Comparison of ENCODE assay signal across 1 cellular context in genomic region chr13:48096670-48097069, GRCh38.
TF ChIP-seq lines count a peak whose summit lies in the region.

No MANE protein-coding gene starts in this region.

TF ChIP-seq in HepG2, 621 proteins besides CTCF, POLR2A, EP300 and RAD21 (continued from another document and continues in another):
- no peak for TF ChIP-seq ZNF503 (CRISPR knock-in tag; IDR thresholded peaks at IDR 0.05)
- TF ChIP-seq PRDM15 (CRISPR knock-in tag; IDR thresholded peaks at IDR 0.05), result no peak
- TF ChIP-seq SNAPC5 (CRISPR knock-in tag; IDR thresholded peaks at IDR 0.05; ENCODE audit: borderline replicate concordance), result no peak
- no peak for TF ChIP-seq HDAC6 (IDR thresholded peaks at IDR 0.05; ENCODE audit: low read depth, low read length)
- no peak for TF ChIP-seq AKAP8 (CRISPR knock-in tag; IDR thresholded peaks at IDR 0.05)
- no peak for TF ChIP-seq KLF6 (CRISPR knock-in tag; IDR thresholded peaks at IDR 0.05)
- TF ChIP-seq ZNF430 (CRISPR knock-in tag; IDR thresholded peaks at IDR 0.05), result no peak
- no peak for TF ChIP-seq ZFP36L1 (CRISPR knock-in tag; IDR thresholded peaks at IDR 0.05)
- no peak for TF ChIP-seq ZNF234 (CRISPR knock-in tag; conservative IDR thresholded peaks at IDR 0.05)
- no peak for TF ChIP-seq NCOR1 (IDR thresholded peaks at IDR 0.05; ENCODE audit: borderline replicate concordance, low read length)
- peak; percentile 36; the same call in 1 of the 2 replicates for TF ChIP-seq TBX3 (IDR thresholded peaks at IDR 0.05; ENCODE audit: borderline replicate concordance)
- no peak for TF ChIP-seq RELA (CRISPR knock-in tag; IDR thresholded peaks at IDR 0.05)
- no peak for TF ChIP-seq CBX1 (IDR thresholded peaks at IDR 0.05; ENCODE audit: low read depth)
- 0 out of 2 replicates have a peak, but pooled peaks have one; percentile 38 for TF ChIP-seq ZBTB7B (CRISPR knock-in tag; IDR thresholded peaks at IDR 0.05)
- no peak for TF ChIP-seq ZNF850 (CRISPR knock-in tag; conservative IDR thresholded peaks at IDR 0.05)
- TF ChIP-seq ZNF567 (CRISPR knock-in tag; IDR thresholded peaks at IDR 0.05; ENCODE audit: borderline replicate concordance), result no peak
- TF ChIP-seq FOXK2 (IDR thresholded peaks at IDR 0.05), result no peak
- no peak for TF ChIP-seq PCBP1 (IDR thresholded peaks at IDR 0.05; ENCODE audit: borderline replicate concordance, low read depth, low read length)
- TF ChIP-seq ADNP (CRISPR knock-in tag; IDR thresholded peaks at IDR 0.05), result no peak
- no peak for TF ChIP-seq ZNF124 (CRISPR knock-in tag; IDR thresholded peaks at IDR 0.05)
- TF ChIP-seq ZBTB40 (IDR thresholded peaks at IDR 0.05), result no peak
- no peak for TF ChIP-seq ZBTB40 (CRISPR knock-in tag; IDR thresholded peaks at IDR 0.05)
- peak; percentile 48; the same call in 1 of the 2 replicates for TF ChIP-seq NR2F6 (IDR thresholded peaks at IDR 0.05)
- peak; percentile 38; the same call in 1 of the 2 replicates for TF ChIP-seq NR2F6 (CRISPR knock-in tag; IDR thresholded peaks at IDR 0.05)
- no peak for TF ChIP-seq ZSCAN29 (CRISPR knock-in tag; conservative IDR thresholded peaks at IDR 0.05)
- TF ChIP-seq ZNF253 (CRISPR knock-in tag; IDR thresholded peaks at IDR 0.05; ENCODE audit: borderline replicate concordance), result no peak
- TF ChIP-seq HDAC2 (CRISPR knock-in tag; IDR thresholded peaks at IDR 0.05), result peak; percentile 67
- no peak for TF ChIP-seq SP1 (IDR thresholded peaks at IDR 0.05)
- TF ChIP-seq SP1 (CRISPR knock-in tag; IDR thresholded peaks at IDR 0.05), result no peak
- no peak; the same call in 1 of the 2 replicates for TF ChIP-seq DRAP1 (CRISPR knock-in tag; IDR thresholded peaks at IDR 0.05)
- no peak; the same call in 1 of the 2 replicates for TF ChIP-seq FOXA3 (CRISPR knock-in tag; IDR thresholded peaks at IDR 0.05)
- no peak for TF ChIP-seq ZNF143 (CRISPR knock-in tag; IDR thresholded peaks at IDR 0.05)
- no peak for TF ChIP-seq SNAPC4 (CRISPR knock-in tag; IDR thresholded peaks at IDR 0.05)
- TF ChIP-seq ZNF547 (CRISPR knock-in tag; IDR thresholded peaks at IDR 0.05), result no peak
- TF ChIP-seq SIN3A (IDR thresholded peaks at IDR 0.05; ENCODE audit: borderline replicate concordance, low read depth, low read length), result no peak
- no peak for TF ChIP-seq ZBTB21 (CRISPR knock-in tag; IDR thresholded peaks at IDR 0.05)
- no peak for TF ChIP-seq ZBTB4 (CRISPR knock-in tag; IDR thresholded peaks at IDR 0.05; ENCODE audit: borderline replicate concordance)
- no peak for TF ChIP-seq HOXA5 (CRISPR knock-in tag; IDR thresholded peaks at IDR 0.05)
- TF ChIP-seq TARDBP (CRISPR knock-in tag; IDR thresholded peaks at IDR 0.05), result no peak
